Comparison of ENCODE assay signal across 8 cellular contexts in the genomic region with DNA sequence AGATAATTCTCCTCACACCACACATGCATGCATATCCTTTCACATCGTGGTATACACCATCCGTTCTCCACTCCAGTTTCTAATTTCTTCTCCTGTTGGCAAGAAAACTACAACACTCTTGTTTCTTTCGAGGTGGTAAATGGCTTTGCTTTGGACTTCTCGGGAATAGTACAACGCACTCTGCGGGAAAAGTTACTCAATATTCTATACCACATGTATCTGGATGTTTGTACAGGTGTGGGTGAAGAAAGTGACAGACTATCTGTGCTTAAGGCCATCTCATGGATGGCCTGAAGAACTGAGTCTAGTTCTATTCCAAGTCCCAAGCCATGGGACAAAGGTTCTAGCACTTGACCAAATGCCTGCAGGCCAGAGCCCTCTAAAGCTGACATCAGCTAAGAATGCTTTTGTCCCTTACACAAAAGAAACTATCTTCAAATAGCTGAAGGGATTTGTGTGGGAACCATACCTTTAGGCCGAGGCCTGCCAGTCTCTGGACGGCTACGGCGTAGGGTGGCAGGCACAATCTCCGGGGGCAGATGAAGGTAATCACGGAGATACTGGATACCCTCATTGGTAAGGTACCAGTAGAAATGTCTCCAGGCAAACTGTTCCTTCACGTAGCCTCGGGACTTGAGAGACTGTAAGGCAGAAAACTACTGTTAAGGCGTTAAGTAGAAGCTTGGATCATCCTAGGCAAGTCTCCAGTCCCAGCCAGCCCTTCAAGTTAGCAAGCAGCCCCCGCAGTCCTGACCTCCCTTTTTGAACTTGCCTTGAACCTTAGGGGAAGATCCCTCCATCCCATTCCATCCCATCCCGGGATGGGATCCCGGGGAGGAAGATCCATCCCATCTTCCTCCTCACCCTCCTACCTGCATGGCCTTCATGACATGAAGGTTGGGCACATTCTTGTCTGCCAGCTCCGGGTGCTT. TPM values are rescaled to one million over a fixed set of nuclear protein-coding genes. Genes with fewer than 3 reads are reported as not detected.
DNase-seq lines count a peak whose midpoint lies in the region; ATAC-seq and TF ChIP-seq lines count a peak whose summit lies in the region.

No MANE protein-coding gene starts in this region.

- H3K27ac Mint-ChIP-seq in CD8-positive, alpha-beta memory T cell: peak overlapping the region; percentile 96 to 99 (median 98)
- peak overlapping the region; percentile 84 for H3K27ac Mint-ChIP-seq in endothelial cell (ENCODE audit: unreplicated experiment)

- WGBS in neuronal stem cell (ENCODE audit: extremely low coverage in 2 of 2, insufficient read length in 2 of 2, insufficient replicate concordance in 1 of 2), 2 donors: no CpG with 5 or more reads among the region's 19 CpGs

- no peaks in the 10 kb centered on the region for H3K9me3 Mint-ChIP-seq in CD8-positive, alpha-beta memory T cell
- H3K9me3 Mint-ChIP-seq in endothelial cell (ENCODE audit: unreplicated experiment): no peaks in the 10 kb centered on the region

- peak overlapping the region; percentile 98 for H3K4me3 ChIP-seq in CD8-positive, alpha-beta memory T cell (ENCODE audit: low read length)
- H3K4me3 ChIP-seq in PC-3 (ENCODE audit: low read length): peak overlapping the region; percentile 99
- H3K4me3 ChIP-seq in neuronal stem cell (ENCODE audit: low read length in 2 of 2): peak overlapping the region; percentile 87 to 89

- H2BK15ac ChIP-seq in neuronal stem cell (ENCODE audit: low read length): no peak overlapping the region

- H3K14ac ChIP-seq in neuronal stem cell (ENCODE audit: low read length): no peak overlapping the region

- H3K4ac ChIP-seq in neuronal stem cell (ENCODE audit: low read length): no peak overlapping the region

- H3K27ac ChIP-seq in CD8-positive, alpha-beta memory T cell (ENCODE audit: low read depth, low read length): peak overlapping the region; percentile 94
- H3K27ac ChIP-seq in PC-3 (ENCODE audit: low read length): peak overlapping the region; percentile 47; the same call in 1 of the 2 replicates
- no peak overlapping the region for H3K27ac ChIP-seq in neuronal stem cell (replicated peaks; ENCODE audit: low read length)

- H3K4me1 Mint-ChIP-seq in CD8-positive, alpha-beta memory T cell: peaks cover 26 to 48% (median 33%) of the 10 kb centered on the region in 3 donors
- peaks cover 16% of the 10 kb centered on the region for H3K4me1 Mint-ChIP-seq in endothelial cell (ENCODE audit: unreplicated experiment)

- no peak overlapping the region for H3K18ac ChIP-seq in neuronal stem cell (ENCODE audit: low read length)

- H2AK5ac ChIP-seq in neuronal stem cell (ENCODE audit: low read depth, low read length): no peak overlapping the region

- H2BK5ac ChIP-seq in neuronal stem cell (ENCODE audit: low read length): no peak overlapping the region

- H3K36me3 Mint-ChIP-seq in CD8-positive, alpha-beta memory T cell: peaks cover 3 to 61% (median 8%) of the 10 kb centered on the region in 3 donors
- peaks cover 31% of the 10 kb centered on the region for H3K36me3 Mint-ChIP-seq in endothelial cell (ENCODE audit: low read depth, unreplicated experiment)

- H3F3A ChIP-seq in PC-3 (ENCODE audit: low read length, unreplicated experiment): peaks cover 13% of the 10 kb centered on the region

- no peak overlapping the region for H2BK12ac ChIP-seq in neuronal stem cell (ENCODE audit: low read length)

- no peak for ATAC-seq in PC-3
- ATAC-seq in left lobe of liver: no peak

- H3K79me1 ChIP-seq in neuronal stem cell (ENCODE audit: low read depth, low read length): peaks cover 4% of the 10 kb centered on the region

- no peaks in the 10 kb centered on the region for H3K9me2 ChIP-seq in PC-3 (replicated peaks; ENCODE audit: low read length)

- H3K23ac ChIP-seq in neuronal stem cell (ENCODE audit: low read depth, low read length, poor library complexity): no peak overlapping the region

- H4K91ac ChIP-seq in neuronal stem cell (ENCODE audit: low read depth, low read length, poor library complexity): no peak overlapping the region

- H3K9ac ChIP-seq in PC-3 (ENCODE audit: low read length) (peak overlapping the region; percentile 99), neuronal stem cell (ENCODE audit: low read depth, low read length, poor library complexity) (peak overlapping the region; percentile 17)

- peaks cover 45% of the 10 kb centered on the region for H4K20me1 ChIP-seq in PC-3 (ENCODE audit: low read length)

- H2BK120ac ChIP-seq in neuronal stem cell (ENCODE audit: low read depth, low read length): no peak overlapping the region

- peak overlapping the region; percentile 94 for H3K4me2 ChIP-seq in PC-3 (ENCODE audit: low read length)
- peak overlapping the region; percentile 58 for H3K4me2 ChIP-seq in neuronal stem cell (ENCODE audit: insufficient read depth, low read length, poor library complexity, severe bottlenecking)

- no peaks in the 10 kb centered on the region for H3K9me3 ChIP-seq in CD8-positive, alpha-beta memory T cell (ENCODE audit: low read length)
- H3K9me3 ChIP-seq in PC-3 (ENCODE audit: low read length) (no peaks in the 10 kb centered on the region), neuronal stem cell (replicated peaks in 1 of 2; ENCODE audit: control insufficient read depth in 2 of 2, insufficient read depth in 1 of 2, low read depth in 1 of 2, low read length in 2 of 2) (no peaks in the 10 kb centered on the region)

- CTCF ChIA-PET in CD8-positive, alpha-beta memory T cell (lab: Charles Lee): interaction anchor here (1.2 kb wide), 1 partner anchor 8 kb away, joined by 3 read pairs; no protein-coding TSS in a partner anchor
- CTCF ChIA-PET in PC-3 (lab: Charles Lee): interaction anchor here (0.7 kb wide), 1 partner anchor 31 kb away, joined by 6 read pairs; no protein-coding TSS in a partner anchor

- H2AFZ ChIP-seq in PC-3 (ENCODE audit: low read length): no peak overlapping the region
- H2AFZ ChIP-seq in neuronal stem cell (ENCODE audit: low read length): no peak overlapping the region

- peaks cover 42% of the 10 kb centered on the region for H3K36me3 ChIP-seq in CD8-positive, alpha-beta memory T cell (ENCODE audit: insufficient read depth, low read length)
- H3K36me3 ChIP-seq in PC-3 (ENCODE audit: low read depth, low read length) (peaks cover 53% of the 10 kb centered on the region), neuronal stem cell (replicated peaks in 1 of 2; ENCODE audit: control insufficient read depth in 2 of 2, insufficient read depth in 2 of 2, low read length in 2 of 2) (peaks cover 30 to 60% of the 10 kb centered on the region in 2 donors)

- H3K4me1 ChIP-seq in CD8-positive, alpha-beta memory T cell (ENCODE audit: insufficient read depth, low read length): peaks cover 22% of the 10 kb centered on the region
- H3K4me1 ChIP-seq in PC-3 (ENCODE audit: insufficient read depth, low read length) (peaks cover 19% of the 10 kb centered on the region), neuronal stem cell (ENCODE audit: control insufficient read depth in 2 of 2, insufficient read depth in 1 of 2, low read depth in 1 of 2, low read length in 2 of 2) (peaks cover 5 to 6% of the 10 kb centered on the region in 2 donors)

- H3K27me3 ChIP-seq in CD8-positive, alpha-beta memory T cell (ENCODE audit: insufficient read depth, low read length, poor library complexity, severe bottlenecking): no peaks in the 10 kb centered on the region
- H3K27me3 ChIP-seq in PC-3 (ENCODE audit: low read length) (no peaks in the 10 kb centered on the region), neuronal stem cell (ENCODE audit: control insufficient read depth in 3 of 3, insufficient read depth in 3 of 3, low read depth in 1 of 3, low read length in 3 of 3) (no peaks in the 10 kb centered on the region)

- intact Hi-C loops in PC-3 (cut with micrococcal nuclease): no loop called here

- BruUV-seq in PC-3 (replicated peaks; lab: Mats Ljungman, UMichigan): no TSS peak

- peak overlapping the region; percentile 97 to 100 (median 99) for H3K4me3 Mint-ChIP-seq in CD8-positive, alpha-beta memory T cell
- peak overlapping the region; percentile 98 for H3K4me3 Mint-ChIP-seq in endothelial cell (ENCODE audit: unreplicated experiment)

- H3K79me2 ChIP-seq in PC-3 (ENCODE audit: low read length): peaks cover 60% of the 10 kb centered on the region

- no peaks in the 10 kb centered on the region for H3K27me3 Mint-ChIP-seq in CD8-positive, alpha-beta memory T cell
- peaks cover 4% of the 10 kb centered on the region for H3K27me3 Mint-ChIP-seq in endothelial cell (ENCODE audit: unreplicated experiment)

- no peak for TF ChIP-seq CTCF in PC-3 (conservative IDR thresholded peaks at IDR 0.05; ENCODE audit: low read depth, low read length)
- TF ChIP-seq CTCF in endothelial cell (IDR thresholded peaks at IDR 0.05; ENCODE audit: unreplicated experiment): no peak

- POLR2A ChIA-PET in CD8-positive, alpha-beta memory T cell (lab: Charles Lee): interaction anchor here (0.6 to 2.1 kb wide), 3 partner anchors 32 to 1539 kb away, joined by 3 to 10 read pairs (median 4); a partner anchor contains a TSS
- POLR2A ChIA-PET in PC-3 (lab: Charles Lee; ENCODE audit: unreplicated experiment): interaction anchor here (0.5 kb wide), 1 partner anchor 8 kb away, joined by 3 read pairs; no protein-coding TSS in a partner anchor

- H4K8ac ChIP-seq in neuronal stem cell (ENCODE audit: low read depth, low read length): no peak overlapping the region

- no peak for DNase-seq in CD8-positive, alpha-beta memory T cell
- DNase-seq in PC-3 (no peak), endothelial cell (ENCODE audit: low spot score) (no peak), neuronal stem cell (ENCODE audit: low spot score) (no peak), left lobe of liver (ENCODE audit: low spot score) (no peak), KG1 (lab: John Stamatoyannopoulos, UW) (no peak), NCI-H510A (lab: John Stamatoyannopoulos, UW) (no peak), cortex of kidney (lab: John Stamatoyannopoulos, UW) (no peak)

RNA-seq across cellular contexts. Expression of a gene that starts 1.4 kb away (rescaled TPM):
- total RNA-seq in CD8-positive, alpha-beta memory T cell: 1,000 to 10,000 TPM; 1,999 to 2,032 TPM
- 1,462 TPM for polyA plus RNA-seq in CD8-positive, alpha-beta memory T cell
- total RNA-seq in PC-3 (2014; rRNA removed): 2,227 and 3,060 TPM in 2 replicates
- 1,322 TPM for total RNA-seq in endothelial cell (ENCODE audit: unreplicated experiment)
- polyA plus RNA-seq in neuronal stem cell (2013, experiment 1 of 2): 2,646 TPM
- polyA plus RNA-seq in neuronal stem cell (2013, experiment 2 of 2): 2,609 TPM
- 346 TPM for total RNA-seq in left lobe of liver

RNA-seq across cellular contexts. Expression of a gene that starts 32.0 kb away (rescaled TPM):
- 10 to 100 TPM; 16.6 to 16.8 TPM for total RNA-seq in CD8-positive, alpha-beta memory T cell
- 9.7 TPM for polyA plus RNA-seq in CD8-positive, alpha-beta memory T cell
- total RNA-seq in PC-3 (2014; rRNA removed): 24.6 and 28.7 TPM in 2 replicates
- total RNA-seq in endothelial cell (ENCODE audit: unreplicated experiment): 52.0 TPM
- polyA plus RNA-seq in neuronal stem cell (2013, experiment 1 of 2): 27.5 TPM
- 28.7 TPM for polyA plus RNA-seq in neuronal stem cell (2013, experiment 2 of 2)
- 16.6 TPM for total RNA-seq in left lobe of liver

RNA-seq across cellular contexts. Expression of a gene that starts 41.4 kb away (rescaled TPM):
- total RNA-seq in CD8-positive, alpha-beta memory T cell: under 1 TPM; 0.64 to 0.70 TPM
- polyA plus RNA-seq in CD8-positive, alpha-beta memory T cell: 5.6 TPM
- 2.3 and 3.5 TPM in 2 replicates for total RNA-seq in PC-3 (2014; rRNA removed)
- total RNA-seq in endothelial cell (ENCODE audit: unreplicated experiment): 0.08 TPM
- 2.1 TPM for polyA plus RNA-seq in neuronal stem cell (2013, experiment 1 of 2)
- 2.0 TPM for polyA plus RNA-seq in neuronal stem cell (2013, experiment 2 of 2)
- not detected for total RNA-seq in left lobe of liver
